ENCODE assay signal across 19 cellular contexts in genomic region chrX:66544181-66544580, GRCh38.
DNase-seq lines count a peak whose midpoint lies in the region; ATAC-seq and TF ChIP-seq lines count a peak whose summit lies in the region.
"Had no signal": no experiment of that assay in that cellular context is flagged by ENCODE, and none has a peak within 500 bp of the region (broad histone marks: within the 10 kb centered on the region; RNA-seq: fewer than 3 reads in every experiment).

No MANE protein-coding gene starts in this region.

- in situ Hi-C loops in mammary epithelial cell (cut with MboI; ENCODE audit: low sequenced_read_pairs in 2 of 2), result no loop called here

- no peak overlapping the region for H3K4me3 ChIP-seq in mammary epithelial cell (replicated peaks in 1 of 3; ENCODE audit: insufficient read depth in 1 of 3, low read depth in 2 of 3, low read length in 3 of 3)
- H3K4me3 ChIP-seq: A549 had no signal

- H3K27me3 Mint-ChIP-seq in MCF 10A (ENCODE audit: insufficient read depth, unreplicated experiment), result no peaks in the 10 kb centered on the region
- no peaks in the 10 kb centered on the region for H3K27me3 Mint-ChIP-seq in stimulated activated naive CD8-positive, alpha-beta T cell treated with anti-CD3 and anti-CD28 coated beads, Interleukin-15, amount 100 ng/mL, for 72 hours
- H3K27me3 Mint-ChIP-seq: CD4-positive, alpha-beta T cell had no signal

- H3K9me3 ChIP-seq in mammary epithelial cell (replicated peaks; ENCODE audit: insufficient read depth, low read length), result peaks cover 6% of the 10 kb centered on the region
- H3K9me3 ChIP-seq: A549 had no signal

- DNase-seq in MCF 10A (ENCODE audit: unreplicated experiment), result peak; percentile 58
- no peak for DNase-seq in mammary epithelial cell
- DNase-seq in RPMI8226, result peak; percentile 7
- DNase-seq in myocyte (ENCODE audit: low read depth), result peak; percentile 0
- no peak for DNase-seq in stimulated activated naive CD8-positive, alpha-beta T cell treated with anti-CD3 and anti-CD28 coated beads, Interleukin-15, amount 100 ng/mL, for 72 hours
- DNase-seq in COLO829 (ENCODE audit: low spot score), result no peak
- DNase-seq: AML-193; CD4-positive, alpha-beta T cell; DMS153; DMS79; GDM1; GOT3; H7; HFFc6 had no signal

- no peaks in the 10 kb centered on the region for H3K4me1 Mint-ChIP-seq in MCF 10A (ENCODE audit: insufficient read depth, unreplicated experiment)
- H3K4me1 Mint-ChIP-seq in stimulated activated naive CD8-positive, alpha-beta T cell treated with anti-CD3 and anti-CD28 coated beads, Interleukin-15, amount 100 ng/mL, for 72 hours, result no peaks in the 10 kb centered on the region

- no peaks in the 10 kb centered on the region for H3K36me3 ChIP-seq in mammary epithelial cell (ENCODE audit: insufficient read depth, low read length)

- H3K27me3 ChIP-seq in mammary epithelial cell (ENCODE audit: insufficient read depth, low read length), result no peaks in the 10 kb centered on the region

- H3K9me3 Mint-ChIP-seq in MCF 10A (ENCODE audit: unreplicated experiment), result peaks cover 18% of the 10 kb centered on the region
- H3K9me3 Mint-ChIP-seq in stimulated activated naive CD8-positive, alpha-beta T cell treated with anti-CD3 and anti-CD28 coated beads, Interleukin-15, amount 100 ng/mL, for 72 hours, result no peaks in the 10 kb centered on the region
- H3K9me3 Mint-ChIP-seq: CD4-positive, alpha-beta T cell; HFFc6 had no signal

- BruUV-seq in MCF 10A (replicated peaks; lab: Mats Ljungman, UMichigan), result no TSS peak
- BruUV-seq in mammary epithelial cell (replicated peaks; lab: Mats Ljungman, UMichigan), result no TSS peak

- no peaks in the 10 kb centered on the region for H3K79me2 ChIP-seq in mammary epithelial cell (ENCODE audit: insufficient read depth, low read length)

- POLR2A ChIA-PET in MCF 10A (lab: Yijun Ruan, JAX), result no interaction called here

- H3K27ac ChIP-seq in mammary epithelial cell (ENCODE audit: insufficient read depth, low read depth, low read length), result no peak overlapping the region
- H3K27ac ChIP-seq: 22Rv1, A549, C4-2B had no signal

- no peak overlapping the region for H3K27ac Mint-ChIP-seq in MCF 10A (ENCODE audit: low read depth, unreplicated experiment)
- H3K27ac Mint-ChIP-seq in stimulated activated naive CD8-positive, alpha-beta T cell treated with anti-CD3 and anti-CD28 coated beads, Interleukin-15, amount 100 ng/mL, for 72 hours, result no peak overlapping the region
- H3K27ac Mint-ChIP-seq: CD4-positive, alpha-beta T cell; HFFc6 had no signal

- no peak overlapping the region for H3K4me2 ChIP-seq in mammary epithelial cell (ENCODE audit: insufficient read depth, low read depth, low read length)
- H3K4me2 ChIP-seq: A549 had no signal

- no peak overlapping the region for H3K4me3 Mint-ChIP-seq in MCF 10A (ENCODE audit: unreplicated experiment)
- H3K4me3 Mint-ChIP-seq in stimulated activated naive CD8-positive, alpha-beta T cell treated with anti-CD3 and anti-CD28 coated beads, Interleukin-15, amount 100 ng/mL, for 72 hours, result no peak overlapping the region
- H3K4me3 Mint-ChIP-seq: CD4-positive, alpha-beta T cell; HFFc6 had no signal

- H3K9ac ChIP-seq in mammary epithelial cell (ENCODE audit: insufficient read depth, low read length), result no peak overlapping the region

- H4K20me1 ChIP-seq in mammary epithelial cell (ENCODE audit: insufficient read depth, low read length), result no peaks in the 10 kb centered on the region

- intact Hi-C loops in MCF 10A (cut with micrococcal nuclease), result no loop called here
- intact Hi-C loops in mammary epithelial cell (cut with micrococcal nuclease), result no loop called here

- TF ChIP-seq CTCF in MCF 10A (IDR thresholded peaks at IDR 0.05; ENCODE audit: unreplicated experiment) (no peak), mammary epithelial cell (conservative IDR thresholded peaks at IDR 0.05 in 1 of 2, IDR thresholded peaks at IDR 0.05 in 1 of 2; ENCODE audit: extremely low read depth in 1 of 2, insufficient read depth in 1 of 2, low read depth in 1 of 2, low read length in 2 of 2) (no peak)

- no peaks in the 10 kb centered on the region for H3K4me1 ChIP-seq in mammary epithelial cell (ENCODE audit: insufficient read depth, low read length)
- H3K4me1 ChIP-seq: A549 had no signal

- dilution Hi-C loops in mammary epithelial cell (cut with HindIII; ENCODE audit: low sequenced_read_pairs), result no loop called here

- CTCF ChIA-PET in MCF 10A (lab: Yijun Ruan, JAX), result no interaction called here
- CTCF ChIA-PET in mammary epithelial cell (lab: Charles Lee; ENCODE audit: low non-redundant PET), result no interaction called here

- no peak overlapping the region for H2AFZ ChIP-seq in mammary epithelial cell (ENCODE audit: low read depth, low read length)

- no peak for ATAC-seq in stimulated activated naive CD8-positive, alpha-beta T cell treated with anti-CD3 and anti-CD28 coated beads, Interleukin-15, amount 100 ng/mL, for 72 hours
- no peak for ATAC-seq in HG02840 (IDR thresholded peaks at IDR 0.05; ENCODE audit: low FRiP score, unreplicated experiment)
- ATAC-seq: A549, HCT116 had no signal

- H3K36me3 Mint-ChIP-seq in MCF 10A (ENCODE audit: insufficient read depth, unreplicated experiment), result no peaks in the 10 kb centered on the region

Comparison
In these comparisons a context has a peak if more than half of its experiments do, and no peak if none do; other contexts are left out.
1. DNase-seq: peak in MCF 10A (single experiment), RPMI8226 (single experiment) and myocyte (single experiment); none in mammary epithelial cell (single experiment), stimulated activated naive CD8-positive, alpha-beta T cell treated with anti-CD3 and anti-CD28 coated beads, Interleukin-15, amount 100 ng/mL, for 72 hours (0 of 2) and COLO829 (single experiment).